ENCODE assay signal across 32 cellular contexts in the genomic region with DNA sequence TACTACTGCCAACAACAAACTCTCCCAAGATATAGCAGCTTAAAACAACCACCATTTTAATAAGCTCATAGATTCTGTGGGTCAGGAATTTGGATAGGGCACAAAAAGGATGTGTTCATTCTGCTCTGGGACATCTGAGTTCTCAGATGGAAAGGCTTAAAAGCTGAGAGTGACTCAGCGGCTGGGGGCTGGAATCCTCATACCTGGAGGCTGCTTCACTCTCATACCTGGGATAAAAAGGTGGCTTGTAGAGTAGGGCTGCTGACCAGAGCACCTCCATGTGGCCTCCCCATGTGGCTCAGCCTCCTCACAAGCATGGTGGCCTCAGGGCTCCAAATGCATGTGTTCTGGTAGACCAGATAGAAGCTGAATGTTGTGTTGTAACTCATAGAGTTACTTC. TPM values are rescaled to one million over a fixed set of nuclear protein-coding genes. Genes with fewer than 3 reads are reported as not detected.
"Had no signal": no experiment of that assay in that cellular context is flagged by ENCODE, and none has a peak within 500 bp of the region (broad histone marks: within the 10 kb centered on the region; RNA-seq: fewer than 3 reads in every experiment).

No MANE protein-coding gene starts in this region.

- ATAC-seq: activated CD8-positive, alpha-beta T cell treated with anti-CD3 and anti-CD28 coated beads for 36 hours; activated T-cell treated with anti-CD3 and anti-CD28 coated beads, Interleukin-2, amount 50 U/mL, for 72 hours; activated T-helper 17 cell treated with anti-CD3 and anti-CD28 coated beads, Interleukin-2, amount 50 U/mL, for 72 hours; Panc1 had no signal

- H3K4me1 ChIP-seq: SJSA1 had no signal

- FAIRE-seq: TTC549 had no signal

- H3K36me3 Mint-ChIP-seq: activated naive CD8-positive, alpha-beta T cell treated with anti-CD3 and anti-CD28 coated beads for 36 hours had no signal

- H3K27me3 ChIP-seq: ascending aorta, MG63, SJSA1 had no signal

- H3K9me2 ChIP-seq: SK-N-SH had no signal

- H3K4me1 Mint-ChIP-seq: activated CD4-positive, alpha-beta T cell treated with anti-CD3 and anti-CD28 coated beads, Interleukin-2, amount 10 ng/mL, durations not matched to agents 24 days and 14 days; activated naive CD8-positive, alpha-beta T cell treated with anti-CD3 and anti-CD28 coated beads for 36 hours; activated T-helper 17 cell treated with anti-CD3 and anti-CD28 coated beads, Interleukin-2, amount 50 U/mL, for 72 hours had no signal

- H3K27ac ChIP-seq: ascending aorta, SJSA1 had no signal

- H3K4me3 Mint-ChIP-seq: activated CD4-positive, alpha-beta T cell treated with anti-CD3 and anti-CD28 coated beads, Interleukin-2, amount 10 ng/mL, durations not matched to agents 24 days and 14 days; activated CD8-positive, alpha-beta T cell treated with anti-CD3 and anti-CD28 coated beads for 36 hours; activated naive CD8-positive, alpha-beta T cell treated with anti-CD3 and anti-CD28 coated beads for 36 hours; activated T-cell treated with anti-CD3 and anti-CD28 coated beads, Interleukin-2, amount 50 U/mL, for 72 hours; activated T-helper 17 cell treated with anti-CD3 and anti-CD28 coated beads, Interleukin-2, amount 50 U/mL, for 72 hours; T-helper 1 cell treated with Interleukin-12 subunit alpha and Interleukin-12 subunit beta and Interleukin-4 antibody, amounts not matched to agents 30 μg/mL and 1 μg/mL, for 36 hours; T-helper 2 cell treated with Interferon-gamma antibody and Interleukin-4, amounts not matched to agents 5 μg/mL and 100 μg/mL, for 36 hours had no signal

- H3K36me3 ChIP-seq: ascending aorta, MG63, SJSA1 had no signal

- DNase-seq: activated CD4-positive, alpha-beta T cell treated with anti-CD3 and anti-CD28 coated beads, Interleukin-2, amount 10 ng/mL, durations not matched to agents 24 days and 14 days; activated CD4-positive, alpha-beta T cell treated with anti-CD3 and anti-CD28 coated beads, Interleukin-2, amount 50 U/mL, for 4 hours; activated CD8-positive, alpha-beta T cell treated with anti-CD3 and anti-CD28 coated beads for 36 hours; activated effector memory CD4-positive, alpha-beta T cell treated with anti-CD3 and anti-CD28 coated beads, Interleukin-2, amount 50 U/mL, for 16 hours; activated naive CD4-positive, alpha-beta T cell; activated naive CD4-positive, alpha-beta T cell treated with anti-CD3 and anti-CD28 coated beads, Interleukin-2, amount 50 U/mL, for 16 hours; activated naive CD8-positive, alpha-beta T cell treated with anti-CD3 and anti-CD28 coated beads for 36 hours; activated T-cell treated with anti-CD3 and anti-CD28 coated beads, Interleukin-2, amount 50 U/mL, for 1 hour; activated T-cell treated with anti-CD3 and anti-CD28 coated beads, Interleukin-2, amount 50 U/mL, for 72 hours; amygdala; caudate nucleus; cerebellar nuclear complex; Karpas-422; MG63; NCI-H1048; NCI-H1105 treated with DMSO at 0.1 percent for 48 hours; NCI-H1436; NCI-H1694; NCI-H1930; NCI-H2081 treated with DMSO at 0.1 percent for 48 hours; NCI-H226; NCI-H446 treated with DMSO at 0.1 percent for 48 hours; NCI-H524; SHP77 treated with DMSO at 0.1 percent for 48 hours; SK-N-SH had no signal

- H3K4me2 ChIP-seq: SK-N-SH had no signal

- H3K9ac ChIP-seq: SK-N-SH had no signal

- H3K9me3 Mint-ChIP-seq: activated CD4-positive, alpha-beta T cell treated with anti-CD3 and anti-CD28 coated beads, Interleukin-2, amount 10 ng/mL, durations not matched to agents 24 days and 14 days; activated CD8-positive, alpha-beta T cell treated with anti-CD3 and anti-CD28 coated beads for 36 hours; activated naive CD8-positive, alpha-beta T cell treated with anti-CD3 and anti-CD28 coated beads for 36 hours; activated T-cell treated with anti-CD3 and anti-CD28 coated beads, Interleukin-2, amount 50 U/mL, for 72 hours; activated T-helper 17 cell treated with anti-CD3 and anti-CD28 coated beads, Interleukin-2, amount 50 U/mL, for 72 hours; T-helper 1 cell treated with Interleukin-12 subunit alpha and Interleukin-12 subunit beta and Interleukin-4 antibody, amounts not matched to agents 30 μg/mL and 1 μg/mL, for 36 hours; T-helper 2 cell treated with Interferon-gamma antibody and Interleukin-4, amounts not matched to agents 5 μg/mL and 100 μg/mL, for 36 hours had no signal

- H3K4me3 ChIP-seq: ascending aorta, MG63, SJSA1 had no signal

- H3K9me3 ChIP-seq: ascending aorta, MG63, SJSA1, SK-N-SH had no signal

- H3K27ac Mint-ChIP-seq: activated CD4-positive, alpha-beta T cell treated with anti-CD3 and anti-CD28 coated beads, Interleukin-2, amount 10 ng/mL, durations not matched to agents 24 days and 14 days; activated CD8-positive, alpha-beta T cell treated with anti-CD3 and anti-CD28 coated beads for 36 hours; activated naive CD8-positive, alpha-beta T cell treated with anti-CD3 and anti-CD28 coated beads for 36 hours; activated T-cell treated with anti-CD3 and anti-CD28 coated beads, Interleukin-2, amount 50 U/mL, for 72 hours; activated T-helper 17 cell treated with anti-CD3 and anti-CD28 coated beads, Interleukin-2, amount 50 U/mL, for 72 hours; T-helper 1 cell treated with Interleukin-12 subunit alpha and Interleukin-12 subunit beta and Interleukin-4 antibody, amounts not matched to agents 30 μg/mL and 1 μg/mL, for 36 hours; T-helper 2 cell treated with Interferon-gamma antibody and Interleukin-4, amounts not matched to agents 5 μg/mL and 100 μg/mL, for 36 hours had no signal

RNA-seq across cellular contexts. Expression of a gene that starts 20.2 kb away (rescaled TPM):
- polyA plus RNA-seq: SK-N-SH had no signal
